Comparison of ENCODE assay signal across 16 cellular contexts in genomic region chr12:95231190-95231589, GRCh38. TPM values are rescaled to one million over a fixed set of nuclear protein-coding genes. Genes with fewer than 3 reads are reported as not detected.
A peak's percentile ranks its signal among the peaks of the same experiment; 100 is the strongest.
DNase-seq lines count a peak whose midpoint lies in the region; TF ChIP-seq lines count a peak whose summit lies in the region.
"Had no signal": no experiment of that assay in that cellular context is flagged by ENCODE, and none has a peak within 500 bp of the region (broad histone marks: within the 10 kb centered on the region; RNA-seq: fewer than 3 reads in every experiment).

No MANE protein-coding gene starts in this region.

- DNase-seq in DMS 273 (lab: John Stamatoyannopoulos, UW; ENCODE audit: unreplicated experiment), result peak; percentile 12
- DNase-seq in DMS 273 treated with DMSO at 0.1 percent for 48 hours (lab: John Stamatoyannopoulos, UW), result no peak
- DNase-seq in SK-N-SH, result peak; percentile 21
- DNase-seq in epithelial cell of esophagus (ENCODE audit: low read depth), result peak; percentile 62
- DNase-seq in NOMO-1 treated with DMSO at 0.1 percent for 48 hours (lab: John Stamatoyannopoulos, UW; ENCODE audit: unreplicated experiment), result no peak
- no peak for DNase-seq in GM13976 (ENCODE audit: low spot score)
- no peak for DNase-seq in stimulated activated CD4-positive, alpha-beta T cell treated with anti-CD3 and anti-CD28 coated beads, Interleukin-4, amount 100 ng/mL, for 1 hour
- DNase-seq: effector CD4-positive, alpha-beta T cell; hippocampal formation; lower lobe of right lung; NCI-H1048; NCI-H524 treated with DMSO at 0.1 percent for 48 hours; Right ventricle myocardium superior; stimulated activated CD4-positive, alpha-beta T cell treated with anti-CD3 and anti-CD28 coated beads, Interleukin-15, amount 100 ng/mL, for 24 hours had no signal

- no peak overlapping the region for H3K4me3 ChIP-seq in SK-N-SH (ENCODE audit: low read depth in 2 of 2, low read length in 1 of 2)
- H3K4me3 ChIP-seq in epithelial cell of esophagus (ENCODE audit: low read length), result no peak overlapping the region
- no peak overlapping the region for H3K4me3 ChIP-seq in skeletal muscle tissue (ENCODE audit: low read length in 3 of 3)
- H3K4me3 ChIP-seq: lower lobe of right lung had no signal

- H3K9me3 ChIP-seq in SK-N-SH (no peaks in the 10 kb centered on the region), skeletal muscle tissue (ENCODE audit: control insufficient read depth in 3 of 3, low read length in 3 of 3) (no peaks in the 10 kb centered on the region)
- H3K9me3 ChIP-seq: lower lobe of right lung had no signal

- in situ Hi-C loops in GM13976 (cut with MboI; ENCODE audit: low sequenced_read_pairs, unreplicated experiment), result no loop called here

- TF ChIP-seq CTCF in SK-N-SH (IDR thresholded peaks at IDR 0.05) (no peak), epithelial cell of esophagus (IDR thresholded peaks at IDR 0.05; ENCODE audit: insufficient read depth, low read depth, low read length, missing control alignments) (no peak), GM13976 (IDR thresholded peaks at IDR 0.05; ENCODE audit: borderline replicate concordance, control extremely low read depth, extremely low read depth, insufficient read depth, missing control alignments) (no peak)

- H3K36me3 ChIP-seq in SK-N-SH (replicated peaks in 1 of 2; ENCODE audit: control insufficient read depth in 1 of 2, insufficient read depth in 2 of 2, low read length in 1 of 2) (peaks cover 0 to 12% of the 10 kb centered on the region in 2 experiments), skeletal muscle tissue (ENCODE audit: control insufficient read depth in 3 of 3, insufficient read depth in 3 of 3, low read length in 3 of 3) (no peaks in the 10 kb centered on the region)

- H3K27me3 ChIP-seq in SK-N-SH (ENCODE audit: insufficient read depth) (no peaks in the 10 kb centered on the region), skeletal muscle tissue (ENCODE audit: control insufficient read depth in 3 of 3, insufficient read depth in 3 of 3, low read length in 3 of 3) (no peaks in the 10 kb centered on the region)

- no peak overlapping the region for H3K9ac ChIP-seq in SK-N-SH
- H3K9ac ChIP-seq in skeletal muscle tissue (ENCODE audit: low read depth in 1 of 3, low read length in 3 of 3), result peak overlapping the region in 1 of 3 donors; percentile 3

- WGBS in SK-N-SH (ENCODE audit: low lambda C conversion rate), result 34% methylated on average over 2 of the region's 2 CpGs

- no peak overlapping the region for H3K4me2 ChIP-seq in SK-N-SH

- peak overlapping the region in 1 of 2 experiments; percentile 36; a peak in 2 of 4 replicates for H3K27ac ChIP-seq in SK-N-SH (ENCODE audit: low read depth in 2 of 2, low read length in 1 of 2)
- peak overlapping the region; percentile 17 for H3K27ac ChIP-seq in skeletal muscle tissue (ENCODE audit: low read depth, low read length)
- H3K27ac ChIP-seq: 22Rv1 had no signal

- H3F3A ChIP-seq in SK-N-SH (replicated peaks; ENCODE audit: insufficient read depth), result peaks cover 15% of the 10 kb centered on the region

- H3K4me1 ChIP-seq in SK-N-SH (ENCODE audit: control insufficient read depth in 1 of 2, insufficient read depth in 2 of 2, low read depth in 1 of 2, low read length in 1 of 2) (peaks cover 0 to 9% of the 10 kb centered on the region in 2 experiments; a peak in 3 of 4 replicates), skeletal muscle tissue (ENCODE audit: control insufficient read depth in 3 of 3, insufficient read depth in 3 of 3, low read length in 3 of 3) (peaks cover 5 to 6% (median 5%) of the 10 kb centered on the region in 3 donors)

- H3K79me2 ChIP-seq in SK-N-SH (ENCODE audit: insufficient read depth), result peaks cover 85% of the 10 kb centered on the region

- H3K9me2 ChIP-seq in SK-N-SH, result no peaks in the 10 kb centered on the region

- TF ChIP-seq EP300 in SK-N-SH (IDR thresholded peaks at IDR 0.05; ENCODE audit: borderline replicate concordance in 1 of 2, low read depth in 1 of 2, low read length in 1 of 2), result no peak

- CTCF ChIA-PET in SK-N-SH (lab: Yijun Ruan, JAX), result interaction anchor here (1.7 kb wide), 1 partner anchor 105 kb away, joined by 4 read pairs; no protein-coding TSS in a partner anchor

- TF ChIP-seq RAD21 in SK-N-SH (IDR thresholded peaks at IDR 0.05; ENCODE audit: low read length), result no peak

- peaks cover 6% of the 10 kb centered on the region; the same call in 1 of the 2 replicates for H4K20me1 ChIP-seq in SK-N-SH (ENCODE audit: insufficient read depth)

- peak overlapping the region; percentile 17; the same call in 1 of the 2 replicates for H2AFZ ChIP-seq in SK-N-SH (ENCODE audit: low read depth)

- POLR2A ChIA-PET in SK-N-SH (lab: Yijun Ruan, JAX), result no interaction called here

TF ChIP-seq in SK-N-SH, 30 proteins besides CTCF, POLR2A, EP300 and RAD21:
- no peak for TF ChIP-seq GABPA (IDR thresholded peaks at IDR 0.05; ENCODE audit: low read depth)
- peak; percentile 76; the same call in 1 of the 2 replicates for TF ChIP-seq YY1 (IDR thresholded peaks at IDR 0.05; ENCODE audit: low read depth)

RNA-seq across cellular contexts. Expression of gene VEZT, which starts 13.6 kb away (rescaled TPM):
- polyA plus RNA-seq in SK-N-SH (2012; rRNA removed), result 41.2 and 55.0 TPM in 2 replicates
- polyA plus RNA-seq in SK-N-SH (2012; cell fraction: cytosol; rRNA removed), result 58.3 and 62.7 TPM in 2 replicates
- 20.6 and 53.6 TPM in 2 replicates for polyA plus RNA-seq in SK-N-SH (2012; cell fraction: nucleus; rRNA removed)
- total RNA-seq in skeletal muscle tissue, result 69.4 TPM

RNA-seq across cellular contexts. Expression of gene FGD6, which starts 13.9 kb away (rescaled TPM):
- polyA plus RNA-seq in SK-N-SH (2012; rRNA removed), result 2.8 and 3.8 TPM in 2 replicates
- 2.4 and 2.7 TPM in 2 replicates for polyA plus RNA-seq in SK-N-SH (2012; cell fraction: cytosol; rRNA removed)
- polyA plus RNA-seq in SK-N-SH (2012; cell fraction: nucleus; rRNA removed), result 3.9 and 9.8 TPM in 2 replicates
- 5.7 TPM for total RNA-seq in skeletal muscle tissue

Comparison
In these comparisons a context has a peak if more than half of its experiments do, and no peak if none do; other contexts are left out.
1. DNase-seq: peak in DMS 273 (single experiment), SK-N-SH (single experiment) and epithelial cell of esophagus (single experiment); none in DMS 273 treated with DMSO at 0.1 percent for 48 hours (single experiment), NOMO-1 treated with DMSO at 0.1 percent for 48 hours (single experiment), GM13976 (single experiment) and stimulated activated CD4-positive, alpha-beta T cell treated with anti-CD3 and anti-CD28 coated beads, Interleukin-4, amount 100 ng/mL, for 1 hour (single experiment).